28 cellular contexts compared by ENCODE assay signal in genomic region chr2:150351922-150352321, GRCh38.
"Had no signal": no experiment of that assay in that cellular context is flagged by ENCODE, and none has a peak within 500 bp of the region (broad histone marks: within the 10 kb centered on the region; RNA-seq: fewer than 3 reads in every experiment).

No MANE protein-coding gene starts in this region.

- ATAC-seq: activated CD8-positive, alpha-beta T cell treated with anti-CD3 and anti-CD28 coated beads for 36 hours; activated T-cell treated with anti-CD3 and anti-CD28 coated beads, Interleukin-2, amount 50 U/mL, for 72 hours; activated T-helper 17 cell treated with anti-CD3 and anti-CD28 coated beads, Interleukin-2, amount 50 U/mL, for 72 hours; Panc1 had no signal

- H3K4me3 ChIP-seq: MG63, SJCRH30, SK-N-MC had no signal

- H3K9me3 ChIP-seq: MG63, SJCRH30 had no signal

- H3K27me3 ChIP-seq: brain microvascular endothelial cell, MG63, SJCRH30 had no signal

- H3K4me1 ChIP-seq: SJCRH30 had no signal

- H3K27ac ChIP-seq: brain microvascular endothelial cell, SJCRH30, SK-N-MC had no signal

- H3K36me3 ChIP-seq: brain microvascular endothelial cell, MG63, SJCRH30 had no signal

- DNase-seq: activated CD4-positive, alpha-beta T cell treated with anti-CD3 and anti-CD28 coated beads, Interleukin-2, amount 10 ng/mL, durations not matched to agents 24 days and 14 days; activated CD4-positive, alpha-beta T cell treated with anti-CD3 and anti-CD28 coated beads, Interleukin-2, amount 50 U/mL, for 4 hours; activated CD8-positive, alpha-beta T cell treated with anti-CD3 and anti-CD28 coated beads for 36 hours; activated effector memory CD4-positive, alpha-beta T cell treated with anti-CD3 and anti-CD28 coated beads, Interleukin-2, amount 50 U/mL, for 16 hours; activated naive CD4-positive, alpha-beta T cell; activated naive CD4-positive, alpha-beta T cell treated with anti-CD3 and anti-CD28 coated beads, Interleukin-2, amount 50 U/mL, for 16 hours; activated naive CD8-positive, alpha-beta T cell treated with anti-CD3 and anti-CD28 coated beads for 36 hours; activated T-cell treated with anti-CD3 and anti-CD28 coated beads, Interleukin-2, amount 50 U/mL, for 1 hour; activated T-cell treated with anti-CD3 and anti-CD28 coated beads, Interleukin-2, amount 50 U/mL, for 72 hours; amniotic stem cell; aorta; brain microvascular endothelial cell; central memory CD4-positive, alpha-beta T cell; Kasumi-1; KBM-7; MG63; NCI-H1048; NCI-H1436 treated with DMSO at 0.1 percent for 48 hours; NCI-H1694 treated with DMSO at 0.1 percent for 48 hours; NCI-H2029; NCI-H510A treated with DMSO at 0.1 percent for 48 hours; NCI-H526 treated with DMSO at 0.1 percent for 48 hours; NCI-H774; SHP77 had no signal
